ENCODE assay signal across 17 cellular contexts in genomic region chr3:71499477-71499876, GRCh38.
"Had no signal": no experiment of that assay in that cellular context is flagged by ENCODE, and none has a peak within 500 bp of the region (broad histone marks: within the 10 kb centered on the region; RNA-seq: fewer than 3 reads in every experiment).

No MANE protein-coding gene starts in this region.

- H3K27me3 ChIP-seq: foreskin keratinocyte had no signal

- DNase-seq: activated CD4-positive, alpha-beta T cell treated with anti-CD3 and anti-CD28 coated beads for 48 hours; activated CD8-positive, alpha-beta memory T cell treated with anti-CD3 and anti-CD28 coated beads, Interleukin-2, amount 50 U/mL, for 4 hours; activated CD8-positive, alpha-beta T cell treated with anti-CD3 and anti-CD28 coated beads, Interleukin-2, amount 10 ng/mL, durations not matched to agents 7 days and 5 days; activated gamma-delta T cell; activated naive CD8-positive, alpha-beta T cell treated with anti-CD3 and anti-CD28 coated beads for 36 hours; activated T-cell treated with anti-CD3 and anti-CD28 coated beads, Interleukin-2, amount 50 U/mL, for 72 hours; cortex of kidney; effector CD4-positive, alpha-beta T cell; foreskin keratinocyte; immature natural killer cell; retina; stimulated activated CD4-positive, alpha-beta T cell treated with anti-CD3 and anti-CD28 coated beads, Interleukin-2, amount 100 ng/mL, for 48 hours; stimulated activated naive CD4-positive, alpha-beta T cell had no signal

- H3K27ac ChIP-seq: foreskin keratinocyte had no signal

- H3K27ac Mint-ChIP-seq: activated CD8-positive, alpha-beta T cell treated with anti-CD3 and anti-CD28 coated beads, Interleukin-2, amount 10 ng/mL, durations not matched to agents 7 days and 5 days; activated naive CD8-positive, alpha-beta T cell treated with anti-CD3 and anti-CD28 coated beads for 36 hours; activated T-cell treated with anti-CD3 and anti-CD28 coated beads, Interleukin-2, amount 50 U/mL, for 72 hours; brain; mesothelial cell of epicardium; T-helper 1 cell treated with Interleukin-12 subunit alpha and Interleukin-12 subunit beta and Interleukin-4 antibody, amounts not matched to agents 30 μg/mL and 1 μg/mL, for 36 hours; type B pancreatic cell had no signal

- H3K27me3 Mint-ChIP-seq: activated naive CD8-positive, alpha-beta T cell treated with anti-CD3 and anti-CD28 coated beads for 36 hours; brain; type B pancreatic cell had no signal

- H3K9me3 Mint-ChIP-seq: immature natural killer cell; mesothelial cell of epicardium; T-helper 1 cell treated with Interleukin-12 subunit alpha and Interleukin-12 subunit beta and Interleukin-4 antibody, amounts not matched to agents 30 μg/mL and 1 μg/mL, for 36 hours had no signal

- H3K4me3 Mint-ChIP-seq: activated CD8-positive, alpha-beta T cell treated with anti-CD3 and anti-CD28 coated beads, Interleukin-2, amount 10 ng/mL, durations not matched to agents 7 days and 5 days; activated naive CD8-positive, alpha-beta T cell treated with anti-CD3 and anti-CD28 coated beads for 36 hours; activated T-cell treated with anti-CD3 and anti-CD28 coated beads, Interleukin-2, amount 50 U/mL, for 72 hours; brain; immature natural killer cell; mesothelial cell of epicardium; T-helper 1 cell treated with Interleukin-12 subunit alpha and Interleukin-12 subunit beta and Interleukin-4 antibody, amounts not matched to agents 30 μg/mL and 1 μg/mL, for 36 hours; type B pancreatic cell had no signal

- ATAC-seq: activated CD8-positive, alpha-beta T cell treated with anti-CD3 and anti-CD28 coated beads, Interleukin-2, amount 10 ng/mL, durations not matched to agents 7 days and 5 days; activated T-cell treated with anti-CD3 and anti-CD28 coated beads, Interleukin-2, amount 50 U/mL, for 72 hours; foreskin keratinocyte had no signal
